25 cellular contexts compared by ENCODE assay signal in the genomic region with DNA sequence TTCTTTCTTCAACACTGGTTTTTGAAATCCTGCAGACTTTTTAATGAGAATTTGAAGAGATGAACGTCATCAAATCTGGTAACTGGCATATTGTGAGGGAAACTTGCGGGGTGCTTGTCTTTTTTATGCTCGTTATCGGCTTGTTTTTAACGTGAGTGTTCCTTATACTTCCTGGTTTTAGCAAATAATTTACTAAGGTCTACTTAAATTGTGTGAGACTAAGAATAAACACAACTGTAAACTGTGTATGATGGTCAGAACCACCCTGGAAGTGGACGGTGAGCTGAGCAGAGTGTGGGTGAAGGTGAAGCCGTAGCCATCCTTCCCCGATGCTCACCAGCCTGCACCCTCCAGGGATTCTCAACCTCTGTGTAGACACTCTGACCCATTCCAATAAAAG.
"Had no signal": no experiment of that assay in that cellular context is flagged by ENCODE, and none has a peak within 500 bp of the region (broad histone marks: within the 10 kb centered on the region; RNA-seq: fewer than 3 reads in every experiment).

No MANE protein-coding gene starts in this region.

- ATAC-seq: heart right ventricle; left lobe of liver; naive thymus-derived CD4-positive, alpha-beta T cell; natural killer cell treated with Interleukin-12 subunit alpha and Interleukin-12 subunit beta and Interleukin-15 and Interleukin-18, amount 100 ng/mL, for 72 hours; psoas muscle; right lobe of liver; stimulated activated memory B cell treated with anti-CD40 and anti-IgM and Interleukin-4, amounts not matched to agents 10 μg/mL and 1 μg/mL and 100 μg/mL, for 72 hours had no signal

- H3K79me2 ChIP-seq: hepatocyte had no signal

- H3K36me3 ChIP-seq: heart right ventricle, lower lobe of right lung, pancreas, right atrium auricular region, right lobe of liver, stomach, tibial artery, upper lobe of left lung, vagina had no signal

- H3K36me3 Mint-ChIP-seq: naive thymus-derived CD4-positive, alpha-beta T cell; natural killer cell treated with Interleukin-12 subunit alpha and Interleukin-12 subunit beta and Interleukin-15 and Interleukin-18, amount 100 ng/mL, for 72 hours; stimulated activated memory B cell treated with anti-CD40 and anti-IgM and Interleukin-4, amounts not matched to agents 10 μg/mL and 1 μg/mL and 100 μg/mL, for 72 hours had no signal

- H3K27ac ChIP-seq: heart right ventricle, hepatocyte, lower lobe of right lung, pancreas, psoas muscle, right atrium auricular region, right lobe of liver, stomach, testis, tibial artery, upper lobe of left lung, vagina had no signal

- H2AFZ ChIP-seq: hepatocyte had no signal

- H3K27me3 ChIP-seq: heart right ventricle, hepatocyte, pancreas, right atrium auricular region, right lobe of liver, stomach, testis, tibial artery, upper lobe of left lung, vagina had no signal

- H3K4me2 ChIP-seq: hepatocyte, smooth muscle cell had no signal

- H3K27me3 Mint-ChIP-seq: naive thymus-derived CD4-positive, alpha-beta T cell; natural killer cell treated with Interleukin-12 subunit alpha and Interleukin-12 subunit beta and Interleukin-15 and Interleukin-18, amount 100 ng/mL, for 72 hours; stimulated activated memory B cell treated with anti-CD40 and anti-IgM and Interleukin-4, amounts not matched to agents 10 μg/mL and 1 μg/mL and 100 μg/mL, for 72 hours had no signal

- H3K9me3 ChIP-seq: heart right ventricle, lower lobe of right lung, pancreas, psoas muscle, right atrium auricular region, right lobe of liver, stomach, testis, tibial artery, upper lobe of left lung, vagina had no signal

- H3K4me1 ChIP-seq: lower lobe of right lung, pancreas, psoas muscle, right atrium auricular region, right lobe of liver, stomach, testis, tibial artery, upper lobe of left lung had no signal

- H3K9me3 Mint-ChIP-seq: natural killer cell treated with Interleukin-12 subunit alpha and Interleukin-12 subunit beta and Interleukin-15 and Interleukin-18, amount 100 ng/mL, for 72 hours; stimulated activated memory B cell treated with anti-CD40 and anti-IgM and Interleukin-4, amounts not matched to agents 10 μg/mL and 1 μg/mL and 100 μg/mL, for 72 hours had no signal

- H3K4me3 ChIP-seq: heart right ventricle, hepatocyte, lower lobe of right lung, pancreas, psoas muscle, right atrium auricular region, right lobe of liver, smooth muscle cell, stomach, testis, tibial artery, upper lobe of left lung, vagina had no signal

- H3K27ac Mint-ChIP-seq: naive thymus-derived CD4-positive, alpha-beta T cell; natural killer cell treated with Interleukin-12 subunit alpha and Interleukin-12 subunit beta and Interleukin-15 and Interleukin-18, amount 100 ng/mL, for 72 hours; stimulated activated memory B cell treated with anti-CD40 and anti-IgM and Interleukin-4, amounts not matched to agents 10 μg/mL and 1 μg/mL and 100 μg/mL, for 72 hours had no signal

- H3K4me3 Mint-ChIP-seq: naive thymus-derived CD4-positive, alpha-beta T cell; natural killer cell treated with Interleukin-12 subunit alpha and Interleukin-12 subunit beta and Interleukin-15 and Interleukin-18, amount 100 ng/mL, for 72 hours; stimulated activated memory B cell treated with anti-CD40 and anti-IgM and Interleukin-4, amounts not matched to agents 10 μg/mL and 1 μg/mL and 100 μg/mL, for 72 hours had no signal

- DNase-seq: heart right ventricle; islet precursor cell; lower lobe of right lung; mammary epithelial cell; mesenchymal stem cell; naive thymus-derived CD4-positive, alpha-beta T cell; pancreas; psoas muscle; right lobe of liver; stimulated activated CD4-positive, alpha-beta T cell treated with anti-CD3 and anti-CD28 coated beads, Interleukin-1b, Interleukin-23, amount 100 ng/mL, for 48 hours; stimulated activated CD4-positive, alpha-beta T cell treated with anti-CD3 and anti-CD28 coated beads, Interleukin-2, amount 100 ng/mL, for 48 hours; stimulated activated CD4-positive, alpha-beta T cell treated with anti-CD3 and anti-CD28 coated beads, Interleukin-4, amount 100 ng/mL, for 4 hours; stimulated activated CD8-positive, alpha-beta memory T cell treated with anti-CD3 and anti-CD28 coated beads, Interleukin-4, amount 100 ng/mL, for 48 hours; stimulated activated naive CD4-positive, alpha-beta T cell treated with Interleukin-2 at 50 U/mL for 16 hours; stomach; testis; tibial artery; upper lobe of left lung had no signal
